In the genomic region with DNA sequence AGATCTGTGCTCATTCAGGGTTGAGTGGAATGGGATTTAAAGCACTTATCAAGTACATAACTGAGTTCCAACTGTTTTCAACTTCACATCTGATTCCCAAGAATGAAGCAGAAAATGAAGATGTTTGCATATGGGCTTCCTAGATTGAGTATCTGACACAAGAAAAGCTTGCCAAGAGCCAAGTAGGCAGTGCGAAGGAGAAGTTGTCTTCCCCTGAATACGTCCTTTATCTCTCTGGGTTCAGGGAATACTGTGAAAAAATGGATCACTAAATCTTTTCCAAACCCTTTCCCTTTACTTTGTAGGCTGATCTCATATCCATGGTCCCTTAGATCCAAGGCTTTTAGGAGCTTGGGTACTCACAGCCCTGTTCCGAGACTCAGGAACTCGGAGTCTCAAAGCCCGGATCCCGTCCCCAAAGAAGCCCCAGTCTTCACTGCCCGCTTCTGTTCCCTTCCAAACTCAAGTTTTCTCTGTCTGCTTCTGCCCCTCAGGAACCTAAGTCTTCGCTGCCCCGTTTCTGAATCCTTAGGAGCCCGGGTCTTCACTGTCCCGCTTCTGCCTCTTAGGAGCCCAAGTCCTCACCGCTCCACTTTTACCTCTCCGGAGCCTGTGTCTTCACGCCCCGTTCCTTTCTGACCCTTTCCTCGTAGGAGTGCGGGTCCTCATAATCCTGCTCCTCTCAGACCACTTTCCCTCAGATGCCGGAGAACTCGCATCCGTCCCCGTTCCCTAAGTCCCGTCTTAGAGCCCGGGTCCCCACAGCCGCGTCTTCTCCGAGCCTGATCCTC, we compare ENCODE assay signal across 8 cellular contexts. TPM values are rescaled to one million over a fixed set of nuclear protein-coding genes. Genes with fewer than 3 reads are reported as not detected.
A peak's percentile ranks its signal among the peaks of the same experiment; 100 is the strongest.
DNase-seq lines count a peak whose midpoint lies in the region; ATAC-seq and TF ChIP-seq lines count a peak whose summit lies in the region.

No MANE protein-coding gene starts in this region.

- WGBS in adipose tissue, 3 donors, result 1% methylated on average over 26 of the region's 26 CpGs
- WGBS in spleen, 5 donors, result 0 to 1% (median 0%) methylated on average over 26 of the region's 26 CpGs

- H3K4me1 ChIP-seq in HUES6 (ENCODE audit: control insufficient read depth, insufficient read depth, low read length) (peaks cover 4% of the 10 kb centered on the region; the same call in 1 of the 2 replicates), iPS-18a (ENCODE audit: control insufficient read depth, low read depth, low read length) (peaks cover 9% of the 10 kb centered on the region), spleen (peaks cover 15 to 63% (median 37%) of the 10 kb centered on the region in 6 donors)

- peak overlapping the region; percentile 35; the same call in 1 of the 2 replicates for H3K27ac ChIP-seq in HUES6 (ENCODE audit: low read depth, low read length)
- peak overlapping the region; percentile 30 for H3K27ac ChIP-seq in adipose tissue (ENCODE audit: low read depth, low read length)
- peak overlapping the region; percentile 73 for H3K27ac ChIP-seq in iPS-18a (ENCODE audit: low read length)
- peak overlapping the region; percentile 86 to 96 (median 93) for H3K27ac ChIP-seq in spleen

- H3K9me3 ChIP-seq in HUES6 (ENCODE audit: control insufficient read depth, insufficient read depth, low read depth, low read length) (no peaks in the 10 kb centered on the region), iPS-18a (ENCODE audit: control insufficient read depth, low read depth, low read length) (no peaks in the 10 kb centered on the region), spleen (no peaks in the 10 kb centered on the region)

- in situ Hi-C loops in ACHN (cut with HindIII; ENCODE audit: low pct_ligation_motif_present, low pct_unique_long_range_greater_than_20kb, low sequenced_read_pairs), result no loop called here

- H3K9ac ChIP-seq in HUES6 (ENCODE audit: low read length) (peak overlapping the region; percentile 94), iPS-18a (ENCODE audit: low read length) (peak overlapping the region; percentile 83)

- peak; percentile 16 for ATAC-seq in GM19328 (IDR thresholded peaks at IDR 0.05; ENCODE audit: unreplicated experiment)

- no peaks in the 10 kb centered on the region for H3K36me3 ChIP-seq in HUES6 (ENCODE audit: control insufficient read depth, insufficient read depth, low read length)
- H3K36me3 ChIP-seq in iPS-18a (ENCODE audit: control insufficient read depth, low read depth, low read length), result no peaks in the 10 kb centered on the region
- H3K36me3 ChIP-seq in spleen, result no peaks in the 10 kb centered on the region

- H3K4me3 ChIP-seq in HUES6 (ENCODE audit: low read depth, low read length) (peak overlapping the region; percentile 90), iPS-18a (ENCODE audit: low read length) (peak overlapping the region; percentile 91), spleen (peak overlapping the region; percentile 55 to 83 (median 69))

- H3K27me3 ChIP-seq in HUES6 (ENCODE audit: control insufficient read depth, insufficient read depth, low read length) (no peaks in the 10 kb centered on the region), iPS-18a (ENCODE audit: control insufficient read depth, insufficient read depth, low read length) (no peaks in the 10 kb centered on the region), spleen (replicated peaks in 1 of 7) (no peaks in the 10 kb centered on the region)

- peak; percentile 20 for DNase-seq in ACHN
- no peak for DNase-seq in spleen
- DNase-seq in GM19240 (ENCODE audit: insufficient read length, low spot score), result no peak
- no peak for DNase-seq in AG20443 (ENCODE audit: low spot score)

- TF ChIP-seq POLR2A in spleen (IDR thresholded peaks at IDR 0.05), result no peak

- intact Hi-C loops in spleen (cut with DNase I; ENCODE audit: low total_unique reads), result loop anchor here (2.0 kb wide), 1 partner anchor 95 kb away; the partner anchor contains the start of gene YTHDF2

- no peak for TF ChIP-seq CTCF in spleen (IDR thresholded peaks at IDR 0.05 in 8 of 11, conservative IDR thresholded peaks at IDR 0.05 in 3 of 11)

RNA-seq across cellular contexts. Expression of gene TAF12, which starts 0.6 kb away (rescaled TPM):
- polyA plus RNA-seq in adipose tissue (10 to 100 TPM; 14.1 to 31.2 (median 17.4) TPM), spleen (10 to 100 TPM; 18.6 to 27.8 (median 21.7) TPM)
- total RNA-seq in spleen, result 10 to 100 TPM; 17.0 to 28.7 (median 18.9) TPM

RNA-seq across cellular contexts. Expression of gene RNU11, which starts 6.1 kb away (rescaled TPM):
- polyA plus RNA-seq in adipose tissue (not detected), spleen (not detected)
- not detected for total RNA-seq in spleen

RNA-seq across cellular contexts. Expression of gene GMEB1, which starts 26.3 kb away (rescaled TPM):
- polyA plus RNA-seq in adipose tissue, result 1 to 10 TPM; 2.8 to 5.6 (median 5.2) TPM
- 10 to 100 TPM; 15.2 to 20.6 (median 17.3) TPM for total RNA-seq in spleen
- polyA plus RNA-seq in spleen, result 1 to 10 TPM; 3.6 to 5.5 (median 3.6) TPM

RNA-seq across cellular contexts. Expression of gene RAB42, which starts 50.2 kb away (rescaled TPM):
- polyA plus RNA-seq in adipose tissue (1 to 10 TPM in 2 of 3 donors, under 1 TPM in 1; 0.59 to 5.7 (median 1.7) TPM), spleen (1 to 10 TPM; 1.9 to 9.0 (median 8.0) TPM)
- total RNA-seq in spleen, result 10 to 100 TPM in 3 of 7 donors, 1 to 10 TPM in 4; 3.1 to 18.9 (median 9.1) TPM

Comparison
In these comparisons a context has a peak if more than half of its experiments do, and no peak if none do; other contexts are left out.
1. H3K27ac ChIP-seq: peak in every context shown above with its lines; median percentile 93 in spleen; 73 in iPS-18a; 35 in HUES6; 30 in adipose tissue.